ENCODE assay signal across 33 cellular contexts in genomic region chr5:138495351-138495750, GRCh38.
"Had no signal": no experiment of that assay in that cellular context is flagged by ENCODE, and none has a peak within 500 bp of the region (broad histone marks: within the 10 kb centered on the region; RNA-seq: fewer than 3 reads in every experiment).

No MANE protein-coding gene starts in this region.

- H3K27me3 ChIP-seq: ascending aorta, hepatocyte, pancreas, thyroid gland had no signal

- H3K4me1 ChIP-seq: prostate gland had no signal

- H3K9me3 Mint-ChIP-seq: activated naive CD4-positive, alpha-beta T cell treated with anti-CD3 and anti-CD28 coated beads for 36 hours; activated naive CD8-positive, alpha-beta T cell treated with anti-CD3 and anti-CD28 coated beads, Interleukin-2, amount 10 ng/mL, durations not matched to agents 7 days and 5 days; activated T-helper 1 cell treated with anti-CD3 and anti-CD28 coated beads, Interleukin-12 subunit alpha, Interleukin-12 subunit beta, Interleukin-2, Interleukin-4 antibody, amounts not matched to agents 30 ng/mL and 10 ng/mL and 1 ng/mL, durations not matched to agents 14 hours and 24 hours and 36 hours; dendritic cell treated with granulocyte-macrophage colony-stimulating factor and Interleukin-4, amounts not matched to agents 40 ng/mL and 50 ng/mL, for 4 days; endodermal cell; natural killer cell treated with Interleukin-12 subunit alpha and Interleukin-12 subunit beta and Interleukin-15 and Interleukin-18, amount 100 ng/mL, for 72 hours; stimulated activated naive B cell treated with anti-CD40 and anti-IgM and Interleukin-4, amounts not matched to agents 10 μg/mL and 1 μg/mL and 100 μg/mL, for 72 hours; T-helper 1 cell treated with Interleukin-12 subunit alpha and Interleukin-12 subunit beta and Interleukin-4 antibody, amounts not matched to agents 30 μg/mL and 1 μg/mL, for 36 hours had no signal

- H3K36me3 Mint-ChIP-seq: activated naive CD8-positive, alpha-beta T cell treated with anti-CD3 and anti-CD28 coated beads, Interleukin-2, amount 10 ng/mL, durations not matched to agents 7 days and 5 days; natural killer cell treated with Interleukin-12 subunit alpha and Interleukin-12 subunit beta and Interleukin-15 and Interleukin-18, amount 100 ng/mL, for 72 hours had no signal

- H3K27ac Mint-ChIP-seq: activated CD4-positive, alpha-beta T cell treated with anti-CD3 and anti-CD28 coated beads for 36 hours; activated naive CD4-positive, alpha-beta T cell treated with anti-CD3 and anti-CD28 coated beads for 36 hours; activated naive CD8-positive, alpha-beta T cell treated with anti-CD3 and anti-CD28 coated beads, Interleukin-2, amount 10 ng/mL, durations not matched to agents 7 days and 5 days; activated T-helper 1 cell treated with anti-CD3 and anti-CD28 coated beads, Interleukin-12 subunit alpha, Interleukin-12 subunit beta, Interleukin-2, Interleukin-4 antibody, amounts not matched to agents 30 ng/mL and 10 ng/mL and 1 ng/mL, durations not matched to agents 14 hours and 24 hours and 36 hours; dendritic cell treated with granulocyte-macrophage colony-stimulating factor and Interleukin-4, amounts not matched to agents 40 ng/mL and 50 ng/mL, for 4 days; endodermal cell; natural killer cell treated with Interleukin-12 subunit alpha and Interleukin-12 subunit beta and Interleukin-15 and Interleukin-18, amount 100 ng/mL, for 72 hours; stimulated activated naive B cell treated with anti-CD40 and anti-IgM and Interleukin-4, amounts not matched to agents 10 μg/mL and 1 μg/mL and 100 μg/mL, for 72 hours; T-helper 1 cell treated with Interleukin-12 subunit alpha and Interleukin-12 subunit beta and Interleukin-4 antibody, amounts not matched to agents 30 μg/mL and 1 μg/mL, for 36 hours had no signal

- H3K36me3 ChIP-seq: ascending aorta, brain microvascular endothelial cell, gastroesophageal sphincter, left ventricle myocardium inferior, neutrophil, pancreas, prostate gland, stomach, thyroid gland, upper lobe of right lung had no signal

- H3K9me3 ChIP-seq: ascending aorta, gastroesophageal sphincter, left ventricle myocardium inferior, mucosa of descending colon, neutrophil, pancreas, prostate gland, stomach, thyroid gland, upper lobe of right lung had no signal

- ATAC-seq: activated CD4-positive, alpha-beta T cell treated with anti-CD3 and anti-CD28 coated beads for 36 hours; gastroesophageal sphincter; mucosa of descending colon; natural killer cell treated with Interleukin-12 subunit alpha and Interleukin-12 subunit beta and Interleukin-15 and Interleukin-18, amount 100 ng/mL, for 72 hours; pancreas; sciatic nerve; stimulated activated naive B cell treated with anti-CD40 and anti-IgM and Interleukin-4, amounts not matched to agents 10 μg/mL and 1 μg/mL and 100 μg/mL, for 72 hours; upper lobe of right lung had no signal

- H3K4me2 ChIP-seq: hepatocyte had no signal

- H3K27ac ChIP-seq: ascending aorta, brain microvascular endothelial cell, epithelial cell of prostate, gastroesophageal sphincter, hepatocyte, neutrophil, pancreas, prostate gland, stomach, thyroid gland, upper lobe of right lung had no signal

- H3K4me3 Mint-ChIP-seq: activated CD4-positive, alpha-beta T cell treated with anti-CD3 and anti-CD28 coated beads for 36 hours; activated naive CD4-positive, alpha-beta T cell treated with anti-CD3 and anti-CD28 coated beads for 36 hours; activated naive CD8-positive, alpha-beta T cell treated with anti-CD3 and anti-CD28 coated beads, Interleukin-2, amount 10 ng/mL, durations not matched to agents 7 days and 5 days; activated T-helper 1 cell treated with anti-CD3 and anti-CD28 coated beads, Interleukin-12 subunit alpha, Interleukin-12 subunit beta, Interleukin-2, Interleukin-4 antibody, amounts not matched to agents 30 ng/mL and 10 ng/mL and 1 ng/mL, durations not matched to agents 14 hours and 24 hours and 36 hours; dendritic cell treated with granulocyte-macrophage colony-stimulating factor and Interleukin-4, amounts not matched to agents 40 ng/mL and 50 ng/mL, for 4 days; endodermal cell; natural killer cell treated with Interleukin-12 subunit alpha and Interleukin-12 subunit beta and Interleukin-15 and Interleukin-18, amount 100 ng/mL, for 72 hours; stimulated activated naive B cell treated with anti-CD40 and anti-IgM and Interleukin-4, amounts not matched to agents 10 μg/mL and 1 μg/mL and 100 μg/mL, for 72 hours; T-helper 1 cell treated with Interleukin-12 subunit alpha and Interleukin-12 subunit beta and Interleukin-4 antibody, amounts not matched to agents 30 μg/mL and 1 μg/mL, for 36 hours had no signal

- H3K79me2 ChIP-seq: hepatocyte had no signal

- H2AFZ ChIP-seq: hepatocyte had no signal

- DNase-seq: activated CD4-positive, alpha-beta T cell treated with anti-CD3 and anti-CD28 coated beads for 36 hours; activated CD4-positive, CD25-positive, alpha-beta regulatory T cell; activated effector memory CD4-positive, alpha-beta T cell treated with anti-CD3 and anti-CD28 coated beads, Interleukin-2, amount 50 U/mL, for 16 hours; activated naive CD4-positive, alpha-beta T cell treated with anti-CD3 and anti-CD28 coated beads for 36 hours; activated naive CD8-positive, alpha-beta T cell treated with anti-CD3 and anti-CD28 coated beads, Interleukin-2, amount 10 ng/mL, durations not matched to agents 7 days and 5 days; brain microvascular endothelial cell; central memory CD4-positive, alpha-beta T cell; endodermal cell; islet precursor cell; left ventricle myocardium inferior; mucosa of descending colon; pancreas; retina; stimulated activated CD4-positive, alpha-beta T cell treated with anti-CD3 and anti-CD28 coated beads, Interleukin-15, amount 100 ng/mL, for 24 hours; stimulated activated CD4-positive, alpha-beta T cell treated with anti-CD3 and anti-CD28 coated beads, Interleukin-2, amount 100 ng/mL, for 24 hours; stimulated activated naive B cell treated with anti-CD40 and anti-IgM and Interleukin-4, amounts not matched to agents 10 μg/mL and 1 μg/mL and 100 μg/mL, for 72 hours; stomach; SW 1271; T1000; thyroid gland; upper lobe of right lung had no signal

- H3K4me3 ChIP-seq: ascending aorta, gastroesophageal sphincter, hepatocyte, left ventricle myocardium inferior, lung, mucosa of descending colon, pancreas, prostate gland, stomach, thyroid gland, upper lobe of right lung had no signal
